ENCODE assay signal across 14 cellular contexts in genomic region chr11:35367491-35367890, GRCh38. TPM values are rescaled to one million over a fixed set of nuclear protein-coding genes. Genes with fewer than 3 reads are reported as not detected.
DNase-seq lines count a peak whose midpoint lies in the region; ATAC-seq, FAIRE-seq and TF ChIP-seq lines count a peak whose summit lies in the region.
"Had no signal": no experiment of that assay in that cellular context is flagged by ENCODE, and none has a peak within 500 bp of the region (broad histone marks: within the 10 kb centered on the region; RNA-seq: fewer than 3 reads in every experiment).

No MANE protein-coding gene starts in this region.

- no peak for TF ChIP-seq CTCF in astrocyte of the spinal cord (IDR thresholded peaks at IDR 0.05; ENCODE audit: low read depth, low read length)
- no peak for TF ChIP-seq CTCF in testis (IDR thresholded peaks at IDR 0.05)

- H3K4me1 Mint-ChIP-seq in naive thymus-derived CD4-positive, alpha-beta T cell: peaks cover 2 to 13% (median 6%) of the 10 kb centered on the region in 7 donors

- DNase-seq in HTR-8/SVneo (ENCODE audit: insufficient read length, low spot score): peak; percentile 34
- DNase-seq in astrocyte of the spinal cord (ENCODE audit: low read depth, low spot score): peak; percentile 75
- DNase-seq in left cardiac atrium: no peak
- DNase-seq in testis: peak; percentile 31
- DNase-seq in NCI-H748 treated with DMSO at 0.1 percent for 48 hours (lab: John Stamatoyannopoulos, UW): no peak
- no peak for DNase-seq in naive thymus-derived CD4-positive, alpha-beta T cell
- no peak for DNase-seq in T1000 (lab: John Stamatoyannopoulos, UW)
- DNase-seq in NCI-H146 (lab: John Stamatoyannopoulos, UW): no peak
- DNase-seq: midbrain, NCI-H1436, NCI-H526 treated with DMSO at 0.1 percent for 48 hours, SW 1271 had no signal

- H3K4me3 ChIP-seq in astrocyte of the spinal cord (ENCODE audit: low read depth, low read length) (no peak overlapping the region), testis (no peak overlapping the region)
- no peak overlapping the region for H3K4me3 ChIP-seq in naive thymus-derived CD4-positive, alpha-beta T cell (ENCODE audit: low read length)
- H3K4me3 ChIP-seq: thoracic aorta had no signal

- 46 to 50% methylated on average over 4 of the region's 4 CpGs for WGBS in testis, 2 donors

- in situ Hi-C loops in astrocyte of the spinal cord (cut with HindIII; ENCODE audit: low sequenced_read_pairs): no loop called here

- CTCF ChIA-PET in naive thymus-derived CD4-positive, alpha-beta T cell (lab: Charles Lee): interaction anchor here (1.1 kb wide), 1 partner anchor 24 kb away, joined by 4 read pairs; no protein-coding TSS in a partner anchor

- no peak overlapping the region for H3K4me3 Mint-ChIP-seq in naive thymus-derived CD4-positive, alpha-beta T cell

- no peak overlapping the region for H3K27ac Mint-ChIP-seq in naive thymus-derived CD4-positive, alpha-beta T cell

- H3K9me3 Mint-ChIP-seq in naive thymus-derived CD4-positive, alpha-beta T cell: peaks cover 0 to 14% (median 2%) of the 10 kb centered on the region in 11 donors

- POLR2A ChIA-PET in naive thymus-derived CD4-positive, alpha-beta T cell (lab: Charles Lee): interaction anchor here (0.5 to 0.7 kb wide), 2 partner anchors 37 to 82 kb away, joined by 3 to 4 read pairs; no protein-coding TSS in a partner anchor

- no peaks in the 10 kb centered on the region for H3K9me3 ChIP-seq in testis
- peaks cover 0 to 5% (median 0%) of the 10 kb centered on the region in 3 experiments for H3K9me3 ChIP-seq in naive thymus-derived CD4-positive, alpha-beta T cell (ENCODE audit: control insufficient read depth in 2 of 3, low read length in 3 of 3)
- H3K9me3 ChIP-seq: thoracic aorta had no signal

- H3K36me3 Mint-ChIP-seq in naive thymus-derived CD4-positive, alpha-beta T cell: peaks cover 0 to 8% (median 4%) of the 10 kb centered on the region in 5 donors

- no peaks in the 10 kb centered on the region for H3K36me3 ChIP-seq in testis (ENCODE audit: low read depth, missing control alignments)
- H3K36me3 ChIP-seq in naive thymus-derived CD4-positive, alpha-beta T cell (ENCODE audit: control insufficient read depth in 2 of 3, insufficient read depth in 3 of 3, low read length in 3 of 3): no peaks in the 10 kb centered on the region
- H3K36me3 ChIP-seq: thoracic aorta had no signal

- no peak overlapping the region for H3K27ac ChIP-seq in testis
- H3K27ac ChIP-seq in naive thymus-derived CD4-positive, alpha-beta T cell (ENCODE audit: low read depth, low read length): no peak overlapping the region

- intact Hi-C loops in left cardiac atrium (cut with DNase I): no loop called here
- intact Hi-C loops in testis (cut with DNase I; ENCODE audit: low total_unique reads): no loop called here
- intact Hi-C loops in naive thymus-derived CD4-positive, alpha-beta T cell (cut with micrococcal nuclease): no loop called here

- H3K27me3 ChIP-seq in testis: no peaks in the 10 kb centered on the region
- no peaks in the 10 kb centered on the region for H3K27me3 ChIP-seq in naive thymus-derived CD4-positive, alpha-beta T cell (ENCODE audit: control insufficient read depth in 2 of 2, insufficient read depth in 2 of 2, low read length in 2 of 2)

- peaks cover 5% of the 10 kb centered on the region for H3K4me1 ChIP-seq in testis
- H3K4me1 ChIP-seq in naive thymus-derived CD4-positive, alpha-beta T cell (ENCODE audit: control insufficient read depth in 2 of 2, insufficient read depth in 2 of 2, low read length in 2 of 2): peaks cover 0 to 3% of the 10 kb centered on the region in 2 donors

- H3K27me3 Mint-ChIP-seq in naive thymus-derived CD4-positive, alpha-beta T cell: peaks cover 0 to 25% (median 0%) of the 10 kb centered on the region in 5 donors

- FAIRE-seq in HTR-8/SVneo (lab: Jason Lieb, UNC): no peak
- FAIRE-seq: H54 had no signal

- peak; percentile 54 to 72 for ATAC-seq in left cardiac atrium
- no peak for ATAC-seq in naive thymus-derived CD4-positive, alpha-beta T cell

- TF ChIP-seq POLR2A in testis (IDR thresholded peaks at IDR 0.05): no peak

RNA-seq across cellular contexts. Expression of gene SLC1A2, which starts 51.9 kb away (rescaled TPM):
- total RNA-seq in left cardiac atrium: 1 to 10 TPM; 1.3 to 3.3 TPM
- total RNA-seq in testis: 1 to 10 TPM in 1 of 2 donors, under 1 TPM in 1; 0.74 to 1.1 TPM
- polyA plus RNA-seq in testis (ENCODE audit: insufficient read depth, low read depth, low replicate concordance): 7.5 TPM
- under 1 TPM in 3 of 5 experiments, not detected in 2; 0.13 to 0.69 (median 0.24) TPM for total RNA-seq in naive thymus-derived CD4-positive, alpha-beta T cell
- not detected for polyA plus RNA-seq in naive thymus-derived CD4-positive, alpha-beta T cell

Comparison
In these comparisons a context has a peak if more than half of its experiments do, and no peak if none do; other contexts are left out.
1. DNase-seq: peak in HTR-8/SVneo (single experiment), astrocyte of the spinal cord (single experiment) and testis (single experiment); none in left cardiac atrium (single experiment), NCI-H748 treated with DMSO at 0.1 percent for 48 hours (single experiment), naive thymus-derived CD4-positive, alpha-beta T cell (0 of 9), T1000 (single experiment) and NCI-H146 (single experiment).